26 cellular contexts compared by ENCODE assay signal in genomic region chr15:50100484-50100883, GRCh38. TPM values are rescaled to one million over a fixed set of nuclear protein-coding genes. Genes with fewer than 3 reads are reported as not detected.
"Had no signal": no experiment of that assay in that cellular context is flagged by ENCODE, and none has a peak within 500 bp of the region (broad histone marks: within the 10 kb centered on the region; RNA-seq: fewer than 3 reads in every experiment).

No MANE protein-coding gene starts in this region.

- H3K4me1 ChIP-seq: left ventricle myocardium inferior, parathyroid adenoma, right atrium auricular region, right lobe of liver, testis, thyroid gland, transverse colon, upper lobe of left lung, vagina had no signal

- H3K27me3 Mint-ChIP-seq: stimulated activated memory B cell treated with anti-CD40 and anti-IgM and Interleukin-4, amounts not matched to agents 10 μg/mL and 1 μg/mL and 100 μg/mL, for 72 hours had no signal

- H3K27ac ChIP-seq: hepatocyte, left ventricle myocardium inferior, parathyroid adenoma, right atrium auricular region, right lobe of liver, testis, thyroid gland, transverse colon, upper lobe of left lung, vagina had no signal

- H3K4me1 Mint-ChIP-seq: stimulated activated memory B cell treated with anti-CD40 and anti-IgM and Interleukin-4, amounts not matched to agents 10 μg/mL and 1 μg/mL and 100 μg/mL, for 72 hours had no signal

- H3K79me2 ChIP-seq: hepatocyte, parathyroid adenoma had no signal

- H3K9ac ChIP-seq: parathyroid adenoma had no signal

- H3K36me3 ChIP-seq: left ventricle myocardium inferior, right atrium auricular region, right lobe of liver, thyroid gland, transverse colon, upper lobe of left lung, vagina had no signal

- H3K9me3 ChIP-seq: left ventricle myocardium inferior, mucosa of descending colon, right atrium auricular region, right lobe of liver, testis, thyroid gland, transverse colon, upper lobe of left lung, vagina had no signal

- H3K4me3 Mint-ChIP-seq: naive thymus-derived CD8-positive, alpha-beta T cell; stimulated activated memory B cell treated with anti-CD40 and anti-IgM and Interleukin-4, amounts not matched to agents 10 μg/mL and 1 μg/mL and 100 μg/mL, for 72 hours; stimulated activated naive CD8-positive, alpha-beta T cell treated with anti-CD3 and anti-CD28 coated beads, Interleukin-15, amount 100 ng/mL, for 72 hours had no signal

- DNase-seq: islet precursor cell; left ventricle myocardium inferior; midbrain; mucosa of descending colon; naive thymus-derived CD8-positive, alpha-beta T cell; nucleus accumbens; right lobe of liver; stimulated activated CD4-positive, alpha-beta T cell treated with anti-CD3 and anti-CD28 coated beads, Interleukin-1b, Interleukin-23, amount 100 ng/mL, for 48 hours; stimulated activated CD4-positive, alpha-beta T cell treated with anti-CD3 and anti-CD28 coated beads, Interleukin-2, amount 100 ng/mL, for 48 hours; stimulated activated CD4-positive, alpha-beta T cell treated with anti-CD3 and anti-CD28 coated beads, Interleukin-4, amount 100 ng/mL, for 4 hours; stimulated activated CD8-positive, alpha-beta memory T cell treated with anti-CD3 and anti-CD28 coated beads, Interleukin-4, amount 100 ng/mL, for 48 hours; stimulated activated naive CD4-positive, alpha-beta T cell treated with Interleukin-2 at 50 U/mL for 16 hours; stimulated activated naive CD8-positive, alpha-beta T cell treated with anti-CD3 and anti-CD28 coated beads, Interleukin-15, amount 100 ng/mL, for 72 hours; testis; thyroid gland; transverse colon; upper lobe of left lung had no signal

- H3K27ac Mint-ChIP-seq: naive thymus-derived CD8-positive, alpha-beta T cell; stimulated activated memory B cell treated with anti-CD40 and anti-IgM and Interleukin-4, amounts not matched to agents 10 μg/mL and 1 μg/mL and 100 μg/mL, for 72 hours; stimulated activated naive CD8-positive, alpha-beta T cell treated with anti-CD3 and anti-CD28 coated beads, Interleukin-15, amount 100 ng/mL, for 72 hours had no signal

- H3K4me3 ChIP-seq: hepatocyte, left ventricle myocardium inferior, lung, mucosa of descending colon, right atrium auricular region, right lobe of liver, smooth muscle cell, testis, thyroid gland, transverse colon, upper lobe of left lung, vagina had no signal

- H2AFZ ChIP-seq: hepatocyte, parathyroid adenoma had no signal

- H3K4me2 ChIP-seq: hepatocyte, smooth muscle cell had no signal

- H3K27me3 ChIP-seq: hepatocyte, right atrium auricular region, right lobe of liver, testis, thyroid gland, transverse colon, upper lobe of left lung, vagina had no signal

- H3K36me3 Mint-ChIP-seq: naive thymus-derived CD8-positive, alpha-beta T cell; stimulated activated memory B cell treated with anti-CD40 and anti-IgM and Interleukin-4, amounts not matched to agents 10 μg/mL and 1 μg/mL and 100 μg/mL, for 72 hours had no signal

RNA-seq across cellular contexts. Expression of gene ATP8B4, which starts 18.5 kb away (rescaled TPM):
- total RNA-seq: osteocyte, pulmonary artery endothelial cell had no signal
- polyA plus RNA-seq: naive thymus-derived CD8-positive, alpha-beta T cell had no signal
